8 cellular contexts compared by ENCODE assay signal in genomic region chr6:47047479-47048411, GRCh38. TPM values are rescaled to one million over a fixed set of nuclear protein-coding genes. Genes with fewer than 3 reads are reported as not detected.
DNase-seq lines count a peak whose midpoint lies in the region; ATAC-seq and TF ChIP-seq lines count a peak whose summit lies in the region.

No MANE protein-coding gene starts in this region.

- H3K36me3 Mint-ChIP-seq in activated naive CD4-positive, alpha-beta T cell treated with anti-CD3 and anti-CD28 coated beads for 36 hours (ENCODE audit: low read depth): no peaks in the 10 kb centered on the region
- no peaks in the 10 kb centered on the region for H3K36me3 Mint-ChIP-seq in chondrocyte (ENCODE audit: low read depth)

- H3K9ac ChIP-seq in GM23248: no peak overlapping the region

- no peaks in the 10 kb centered on the region for H3K4me1 ChIP-seq in GM23248 (ENCODE audit: insufficient read depth)

- in situ Hi-C loops in GM23248 (cut with MboI): loop anchor here (10.0 kb wide), 1 partner anchor 193 kb away; no protein-coding TSS in a partner anchor

- CTCF ChIA-PET in activated naive CD4-positive, alpha-beta T cell treated with anti-CD3 and anti-CD28 coated beads for 36 hours (lab: Charles Lee): interaction anchor here (0.6 to 3.4 kb wide), 9 partner anchors 25 to 956 kb away, joined by 3 to 25 read pairs (median 3); no protein-coding TSS in a partner anchor

- intact Hi-C loops in activated naive CD4-positive, alpha-beta T cell treated with anti-CD3 and anti-CD28 coated beads for 36 hours (cut with micrococcal nuclease): loop anchor here (1.0 to 10.0 kb wide), 4 partner anchors 198 to 823 kb away; no protein-coding TSS in a partner anchor

- H3K4me3 ChIP-seq in GM23248 (no peak overlapping the region), MG63 (no peak overlapping the region)

- H2AFZ ChIP-seq in GM23248: no peak overlapping the region

- H3K4me2 ChIP-seq in GM23248 (ENCODE audit: unreplicated experiment): no peak overlapping the region

- H3K9me3 Mint-ChIP-seq in activated naive CD4-positive, alpha-beta T cell treated with anti-CD3 and anti-CD28 coated beads for 36 hours: no peaks in the 10 kb centered on the region
- H3K9me3 Mint-ChIP-seq in chondrocyte (ENCODE audit: low read depth): no peaks in the 10 kb centered on the region

- H3K36me3 ChIP-seq in GM23248 (ENCODE audit: low read depth): no peaks in the 10 kb centered on the region
- H3K36me3 ChIP-seq in MG63: no peaks in the 10 kb centered on the region

- H3K27me3 ChIP-seq in GM23248 (replicated peaks; ENCODE audit: insufficient read depth): peaks cover 9% of the 10 kb centered on the region; the same call in 1 of the 2 replicates
- H3K27me3 ChIP-seq in MG63: peaks cover 7% of the 10 kb centered on the region; the same call in 1 of the 2 replicates

- peak; percentile 49 for DNase-seq in activated naive CD4-positive, alpha-beta T cell treated with anti-CD3 and anti-CD28 coated beads for 36 hours
- no peak for DNase-seq in activated naive CD4-positive, alpha-beta T cell treated with Interleukin-2 at 50 U/mL for 16 hours
- DNase-seq in GM23248: peak; percentile 72
- DNase-seq in MG63: peak; percentile 1
- peak; percentile 87 for DNase-seq in RKO (ENCODE audit: low spot score)
- no peak for DNase-seq in chondrocyte (ENCODE audit: low spot score)
- DNase-seq in left lobe of liver (ENCODE audit: low spot score): no peak
- DNase-seq in stromal cell of bone marrow (ENCODE audit: low read depth): peak; percentile 26

- no peak overlapping the region for H3K27ac ChIP-seq in GM23248

- H3K27ac Mint-ChIP-seq in activated naive CD4-positive, alpha-beta T cell treated with anti-CD3 and anti-CD28 coated beads for 36 hours: no peak overlapping the region
- H3K27ac Mint-ChIP-seq in chondrocyte (ENCODE audit: unreplicated experiment): peak overlapping the region; percentile 8

- no peak overlapping the region for H3K4me3 Mint-ChIP-seq in activated naive CD4-positive, alpha-beta T cell treated with anti-CD3 and anti-CD28 coated beads for 36 hours
- no peak overlapping the region for H3K4me3 Mint-ChIP-seq in chondrocyte (ENCODE audit: unreplicated experiment)

- peak; percentile 97 for TF ChIP-seq CTCF in chondrocyte (IDR thresholded peaks at IDR 0.05)

- ATAC-seq in left lobe of liver: peak; percentile 95

- H3F3A ChIP-seq in GM23248 (ENCODE audit: insufficient read depth): no peaks in the 10 kb centered on the region

- no peaks in the 10 kb centered on the region for H3K4me1 Mint-ChIP-seq in activated naive CD4-positive, alpha-beta T cell treated with anti-CD3 and anti-CD28 coated beads for 36 hours (ENCODE audit: low read depth)
- peaks cover 18% of the 10 kb centered on the region for H3K4me1 Mint-ChIP-seq in chondrocyte (ENCODE audit: low read depth)

- H3K9me3 ChIP-seq in GM23248 (ENCODE audit: low read depth): no peaks in the 10 kb centered on the region
- H3K9me3 ChIP-seq in MG63: no peaks in the 10 kb centered on the region

- no peaks in the 10 kb centered on the region for H4K20me1 ChIP-seq in GM23248 (ENCODE audit: insufficient read depth)

- H3K9me2 ChIP-seq in GM23248 (ENCODE audit: insufficient read depth): no peaks in the 10 kb centered on the region

- H3K27me3 Mint-ChIP-seq in activated naive CD4-positive, alpha-beta T cell treated with anti-CD3 and anti-CD28 coated beads for 36 hours (ENCODE audit: low read depth): peaks cover 7% of the 10 kb centered on the region
- H3K27me3 Mint-ChIP-seq in chondrocyte (ENCODE audit: low read depth): peaks cover 3% of the 10 kb centered on the region

- WGBS in GM23248 (ENCODE audit: low coverage in 1 of 2, low lambda C conversion rate in 2 of 2, missing lambda C conversion rate in 2 of 2), 2 experiments: 2% methylated on average over 9 of the region's 9 CpGs

- H3K79me2 ChIP-seq in GM23248 (ENCODE audit: insufficient read depth): no peaks in the 10 kb centered on the region

RNA-seq across cellular contexts. Expression of gene ADGRF1, which starts 5.6 kb away (rescaled TPM):
- total RNA-seq in activated naive CD4-positive, alpha-beta T cell treated with anti-CD3 and anti-CD28 coated beads for 36 hours: not detected
- not detected in 2 replicates for total RNA-seq in GM23248 (2014; rRNA removed; shearing (Covaris generic))
- polyA plus RNA-seq in GM23248 (2016; fragmentation: Nextera tagmentation; extraction: Ambion mirVana): not detected in 2 replicates
- total RNA-seq in MG63 (2014; rRNA removed; shearing (Covaris generic); ENCODE audit: low replicate concordance): not detected in 2 replicates
- not detected in 3 replicates for total RNA-seq in chondrocyte
- total RNA-seq in left lobe of liver: 0.45 TPM

Comparison
In these comparisons a context has a peak if more than half of its experiments do, and no peak if none do; other contexts are left out.
1. DNase-seq: peak in activated naive CD4-positive, alpha-beta T cell treated with anti-CD3 and anti-CD28 coated beads for 36 hours (single experiment), GM23248 (single experiment), MG63 (single experiment), RKO (single experiment) and stromal cell of bone marrow (single experiment); none in activated naive CD4-positive, alpha-beta T cell treated with Interleukin-2 at 50 U/mL for 16 hours (single experiment), chondrocyte (single experiment) and left lobe of liver (single experiment).